In the genomic region with DNA sequence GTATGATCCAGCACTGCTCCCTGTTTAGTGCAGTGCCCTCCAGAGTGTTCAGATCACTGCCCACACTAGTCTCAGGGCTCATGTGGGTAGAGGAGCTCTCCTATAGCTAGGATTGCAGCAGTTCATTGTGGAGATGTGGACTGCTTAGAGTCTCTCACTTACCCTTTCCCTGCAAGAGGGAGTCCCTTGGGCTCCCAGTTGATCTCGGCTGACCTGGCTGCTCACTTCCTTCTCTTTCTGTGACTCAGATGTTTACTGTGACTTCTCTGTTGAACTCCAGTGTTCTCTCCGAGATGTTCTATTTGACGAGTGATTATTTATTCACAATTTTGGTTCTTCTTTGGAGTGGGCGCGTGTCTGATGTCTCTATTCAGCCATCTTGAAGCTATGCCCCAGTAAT, we compare ENCODE assay signal across 24 cellular contexts.
DNase-seq lines count a peak whose midpoint lies in the region; ATAC-seq, FAIRE-seq and TF ChIP-seq lines count a peak whose summit lies in the region.
"Had no signal": no experiment of that assay in that cellular context is flagged by ENCODE, and none has a peak within 500 bp of the region (broad histone marks: within the 10 kb centered on the region; RNA-seq: fewer than 3 reads in every experiment).

No MANE protein-coding gene starts in this region.

- CTCF ChIA-PET in IMR-90 (lab: Yijun Ruan, JAX), result no interaction called here

- TF ChIP-seq RAD21 in IMR-90 (IDR thresholded peaks at IDR 0.05; ENCODE audit: low read length), result no peak

- H3K56ac ChIP-seq in IMR-90 (ENCODE audit: extremely low read depth, insufficient read depth, low read length), result no peak overlapping the region

- peak overlapping the region; percentile 47 for H3K4ac ChIP-seq in IMR-90 (ENCODE audit: low read depth, low read length)

- no peak overlapping the region for H3K9ac ChIP-seq in IMR-90 (ENCODE audit: low read depth, low read length)
- H3K9ac ChIP-seq: GM23248 had no signal

- WGBS in IMR-90 (ENCODE audit: extremely low coverage in 2 of 2, insufficient read length in 1 of 2), 2 experiments, result 60% methylated on average over 1 of the region's 5 CpGs; no CpG with 5 or more reads in 1 of the 2 experiments

- H3K27me3 ChIP-seq in IMR-90 (ENCODE audit: control insufficient read depth, insufficient read depth, low read length) (no peaks in the 10 kb centered on the region), bronchial epithelial cell (ENCODE audit: control insufficient read depth, insufficient read depth, low read length) (no peaks in the 10 kb centered on the region)
- H3K27me3 ChIP-seq: SJSA1 had no signal

- no peak overlapping the region for H4K5ac ChIP-seq in IMR-90 (ENCODE audit: low read depth, low read length)

- peak overlapping the region; percentile 59; the same call in 1 of the 2 replicates for H2BK20ac ChIP-seq in IMR-90 (ENCODE audit: low read depth, low read length)

- H3K9me3 Mint-ChIP-seq in T-helper 2 cell treated with Interferon-gamma antibody and Interleukin-4, amounts not matched to agents 5 μg/mL and 100 μg/mL, for 36 hours, result no peaks in the 10 kb centered on the region
- H3K9me3 Mint-ChIP-seq: HFFc6 had no signal

- no peak overlapping the region for H3K27ac Mint-ChIP-seq in T-helper 2 cell treated with Interferon-gamma antibody and Interleukin-4, amounts not matched to agents 5 μg/mL and 100 μg/mL, for 36 hours
- H3K27ac Mint-ChIP-seq: CD4-positive, alpha-beta T cell; H9; HFFc6 had no signal

- peak overlapping the region in 1 of 2 experiments; percentile 21; a peak in 1 of 4 replicates for H4K8ac ChIP-seq in IMR-90 (ENCODE audit: low read depth in 2 of 2, low read length in 2 of 2)

- H3K4me1 Mint-ChIP-seq in T-helper 2 cell treated with Interferon-gamma antibody and Interleukin-4, amounts not matched to agents 5 μg/mL and 100 μg/mL, for 36 hours (ENCODE audit: low read depth), result no peaks in the 10 kb centered on the region
- H3K4me1 Mint-ChIP-seq: H9 had no signal

- H3K27me3 Mint-ChIP-seq in T-helper 2 cell treated with Interferon-gamma antibody and Interleukin-4, amounts not matched to agents 5 μg/mL and 100 μg/mL, for 36 hours (ENCODE audit: low read depth), result no peaks in the 10 kb centered on the region
- H3K27me3 Mint-ChIP-seq: CD4-positive, alpha-beta T cell had no signal

- dilution Hi-C loops in IMR-90 (cut with HindIII; ENCODE audit: low sequenced_read_pairs, unreplicated experiment), result no loop called here

- H3K23ac ChIP-seq in IMR-90 (ENCODE audit: low read depth, low read length), result no peak overlapping the region

- DNase-seq in IMR-90, result no peak
- no peak for DNase-seq in bronchial epithelial cell (ENCODE audit: low read depth)
- peak; percentile 25 for DNase-seq in fibroblast of pulmonary artery (ENCODE audit: low read depth)
- DNase-seq in sciatic nerve (ENCODE audit: low spot score), result no peak
- DNase-seq in effector CD8-positive, alpha-beta T cell (lab: John Stamatoyannopoulos, UW), result no peak
- no peak for DNase-seq in T-helper 2 cell treated with Interferon-gamma antibody and Interleukin-4, amounts not matched to agents 5 μg/mL and 100 μg/mL, for 36 hours (ENCODE audit: low spot score)
- DNase-seq: CD4-positive, alpha-beta T cell; COR-L47; GM23248; H9; HFFc6; KBM-7; MM.1S; NCI-H1105 treated with DMSO at 0.1 percent for 48 hours; NCI-H2081; NCI-H2171 treated with DMSO at 0.1 percent for 48 hours; NCI-H446; NCI-H526 had no signal

- no peak overlapping the region for H3K4me3 Mint-ChIP-seq in T-helper 2 cell treated with Interferon-gamma antibody and Interleukin-4, amounts not matched to agents 5 μg/mL and 100 μg/mL, for 36 hours
- H3K4me3 Mint-ChIP-seq: CD4-positive, alpha-beta T cell; H9; HFFc6 had no signal

- H2BK120ac ChIP-seq in IMR-90 (ENCODE audit: low read depth, low read length), result no peak overlapping the region

- no peaks in the 10 kb centered on the region for H3K79me1 ChIP-seq in IMR-90 (ENCODE audit: low read depth in 1 of 2, low read length in 2 of 2)

- H3K36me3 Mint-ChIP-seq in T-helper 2 cell treated with Interferon-gamma antibody and Interleukin-4, amounts not matched to agents 5 μg/mL and 100 μg/mL, for 36 hours (ENCODE audit: low read depth), result no peaks in the 10 kb centered on the region

- no peaks in the 10 kb centered on the region for H3K9me1 ChIP-seq in IMR-90 (ENCODE audit: insufficient read depth, low read length)

- ATAC-seq in IMR-90 (ENCODE audit: low read depth) (no peak), sciatic nerve (peak; percentile 28), GM21786 (IDR thresholded peaks at IDR 0.05; ENCODE audit: unreplicated experiment) (no peak)
- ATAC-seq: HepG2 had no signal

- H2BK5ac ChIP-seq in IMR-90 (ENCODE audit: low read depth, low read length, poor library complexity, severe bottlenecking), result no peak overlapping the region

- POLR2A ChIA-PET in IMR-90 (lab: Charles Lee; ENCODE audit: unreplicated experiment), result no interaction called here

- no peak overlapping the region for H3K4me2 ChIP-seq in IMR-90 (ENCODE audit: low read depth, low read length)

- no peak overlapping the region for H3K18ac ChIP-seq in IMR-90 (ENCODE audit: low read depth, low read length)

- peak; percentile 32 for FAIRE-seq in bronchial epithelial cell (lab: Jason Lieb, UNC)
- FAIRE-seq: GM12891, HepG2, RCC 7860 had no signal

- H3K36me3 ChIP-seq in IMR-90 (ENCODE audit: control insufficient read depth, insufficient read depth, low read length), result no peaks in the 10 kb centered on the region
- H3K36me3 ChIP-seq in bronchial epithelial cell (ENCODE audit: control insufficient read depth, insufficient read depth, low read length), result no peaks in the 10 kb centered on the region
- H3K36me3 ChIP-seq: SJSA1 had no signal

- no peak overlapping the region for H3K27ac ChIP-seq in IMR-90 (ENCODE audit: insufficient read depth, low read length)
- H3K27ac ChIP-seq: GM23248, HL-60, SJSA1 had no signal

- BruUV-seq in IMR-90 (replicated peaks; lab: Mats Ljungman, UMichigan), result no TSS peak

- peak overlapping the region; percentile 58 for H2AFZ ChIP-seq in IMR-90 (replicated peaks; ENCODE audit: low read length, poor library complexity)
- H2AFZ ChIP-seq: GM23248 had no signal

- no peak overlapping the region; the same call in 1 of the 2 replicates for H2AK5ac ChIP-seq in IMR-90 (ENCODE audit: low read depth, low read length)

- H3K9me3 ChIP-seq in IMR-90 (ENCODE audit: control insufficient read depth, insufficient read depth, low read length), result no peaks in the 10 kb centered on the region; the same call in 1 of the 2 replicates
- H3K9me3 ChIP-seq: SJSA1 had no signal

- no peak overlapping the region for H2AK9ac ChIP-seq in IMR-90 (replicated peaks; ENCODE audit: low read depth, low read length, poor library complexity)

- H3K14ac ChIP-seq in IMR-90 (replicated peaks; ENCODE audit: low read depth, low read length), result 0 out of 2 replicates have a peak overlapping the region, but pooled peaks have one; percentile 28

- peaks cover 6% of the 10 kb centered on the region for H3K4me1 ChIP-seq in IMR-90 (ENCODE audit: control insufficient read depth, insufficient read depth, low read length)
- H3K4me1 ChIP-seq: SJSA1 had no signal

- no peaks in the 10 kb centered on the region for H4K20me1 ChIP-seq in IMR-90 (ENCODE audit: insufficient read depth, low read length)

- 0 out of 2 replicates have a peak overlapping the region, but pooled peaks have one; percentile 14 for H4K91ac ChIP-seq in IMR-90 (ENCODE audit: insufficient read depth, low read depth, low read length)

- intact Hi-C loops in IMR-90 (cut with micrococcal nuclease) (no loop called here), sciatic nerve (cut with DNase I) (no loop called here)

- in situ Hi-C loops in IMR-90 (cut with MboI; ENCODE audit: low sequenced_read_pairs), result no loop called here

- peak overlapping the region; percentile 27; the same call in 1 of the 3 replicates for H2BK15ac ChIP-seq in IMR-90 (ENCODE audit: low read depth, low read length)

- H3K4me3 ChIP-seq in IMR-90 (ENCODE audit: insufficient read depth, low read depth, low read length), result no peak overlapping the region
- no peak overlapping the region for H3K4me3 ChIP-seq in bronchial epithelial cell (ENCODE audit: low read depth, low read length)
- H3K4me3 ChIP-seq in fibroblast of pulmonary artery (replicated peaks; ENCODE audit: low read depth, low read length), result no peak overlapping the region
- H3K4me3 ChIP-seq: GM23248, SJSA1 had no signal

- TF ChIP-seq CTCF in IMR-90 (conservative IDR thresholded peaks at IDR 0.05; ENCODE audit: low read depth, low read length), result no peak
- no peak for TF ChIP-seq CTCF in bronchial epithelial cell (IDR thresholded peaks at IDR 0.05; ENCODE audit: insufficient read depth, low read length, severe bottlenecking)
- no peak for TF ChIP-seq CTCF in fibroblast of pulmonary artery (IDR thresholded peaks at IDR 0.05; ENCODE audit: low read length, missing control alignments)

- no peak for TF ChIP-seq POLR2A in IMR-90 (IDR thresholded peaks at IDR 0.05; ENCODE audit: low read depth, low read length)

TF ChIP-seq in IMR-90, 13 proteins besides CTCF, POLR2A, EP300 and RAD21 (continues in another document):
- no peak for TF ChIP-seq RFX5 (IDR thresholded peaks at IDR 0.05; ENCODE audit: low read depth, low read length)
- no peak for TF ChIP-seq RCOR1 (IDR thresholded peaks at IDR 0.05; ENCODE audit: insufficient replicate concordance, low read length)
- TF ChIP-seq FOS (IDR thresholded peaks at IDR 0.05; ENCODE audit: low read depth, low read length), result no peak
- TF ChIP-seq, protein P1, sequence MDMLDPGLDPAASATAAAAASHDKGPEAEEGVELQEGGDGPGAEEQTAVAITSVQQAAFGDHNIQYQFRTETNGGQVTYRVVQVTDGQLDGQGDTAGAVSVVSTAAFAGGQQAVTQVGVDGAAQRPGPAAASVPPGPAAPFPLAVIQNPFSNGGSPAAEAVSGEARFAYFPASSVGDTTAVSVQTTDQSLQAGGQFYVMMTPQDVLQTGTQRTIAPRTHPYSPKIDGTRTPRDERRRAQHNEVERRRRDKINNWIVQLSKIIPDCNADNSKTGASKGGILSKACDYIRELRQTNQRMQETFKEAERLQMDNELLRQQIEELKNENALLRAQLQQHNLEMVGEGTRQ (IDR thresholded peaks at IDR 0.05; ENCODE audit: low read depth, low read length), result no peak
- no peak for TF ChIP-seq BHLHE40 (IDR thresholded peaks at IDR 0.05; ENCODE audit: low read depth, low read length)
- TF ChIP-seq MAZ (IDR thresholded peaks at IDR 0.05; ENCODE audit: borderline replicate concordance, low read depth, low read length), result no peak
- TF ChIP-seq MAFK (IDR thresholded peaks at IDR 0.05; ENCODE audit: low read depth, low read length), result no peak
- TF ChIP-seq NFE2L2 (IDR thresholded peaks at IDR 0.05; ENCODE audit: low read depth, low read length), result no peak
- no peak for TF ChIP-seq MXI1 (IDR thresholded peaks at IDR 0.05; ENCODE audit: borderline replicate concordance, low read depth, low read length)
